14 cellular contexts compared by ENCODE assay signal in the genomic region with DNA sequence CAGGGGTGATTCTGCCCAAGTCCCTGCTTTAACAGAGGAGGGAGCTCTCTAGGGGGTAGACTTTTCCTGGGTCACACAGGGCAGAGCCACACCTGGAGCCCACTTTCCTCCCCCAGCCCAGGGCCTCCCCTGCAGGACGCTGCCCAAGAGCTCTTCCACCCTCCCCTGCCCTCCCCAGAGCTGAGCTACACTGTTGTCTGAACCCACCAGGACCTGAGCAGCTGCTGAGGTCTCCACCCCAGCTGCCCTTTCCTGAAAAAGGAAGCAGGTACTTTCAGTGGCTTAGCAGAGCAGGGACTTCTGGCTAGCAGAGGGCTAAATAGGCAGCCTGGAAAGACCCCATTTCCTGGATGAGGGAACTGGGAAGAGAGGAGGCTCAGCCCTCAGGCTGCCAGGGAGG.
A peak's percentile ranks its signal among the peaks of the same experiment; 100 is the strongest.
DNase-seq lines count a peak whose midpoint lies in the region; ATAC-seq and TF ChIP-seq lines count a peak whose summit lies in the region.
"Had no signal": no experiment of that assay in that cellular context is flagged by ENCODE, and none has a peak within 500 bp of the region (broad histone marks: within the 10 kb centered on the region; RNA-seq: fewer than 3 reads in every experiment).

No MANE protein-coding gene starts in this region.

- WGBS in transverse colon (ENCODE audit: low coverage in 1 of 2), 2 donors, result 33% methylated on average over 1 of the region's 1 CpG; no CpG with 5 or more reads in 1 of the 2 donors

- H3K36me3 ChIP-seq in HEK293 (ENCODE audit: control insufficient read depth in 2 of 2, insufficient read depth in 1 of 2, low read length in 2 of 2), result no peaks in the 10 kb centered on the region
- no peaks in the 10 kb centered on the region for H3K36me3 ChIP-seq in transverse colon

- no peak overlapping the region for H3K4me3 ChIP-seq in HEK293 (ENCODE audit: low read depth, low read length)
- no peak overlapping the region for H3K4me3 ChIP-seq in transverse colon

- TF ChIP-seq POLR2A in transverse colon (IDR thresholded peaks at IDR 0.05), result no peak

- CTCF ChIA-PET in HEK293 (lab: Yijun Ruan, JAX), result interaction anchor here (1.1 to 1.4 kb wide), 2 partner anchors 9 to 136 kb away, joined by 4 to 5 read pairs; no protein-coding TSS in a partner anchor

- H3K4me1 ChIP-seq in HEK293 (ENCODE audit: control insufficient read depth, insufficient read depth, low read length) (no peaks in the 10 kb centered on the region), transverse colon (peaks cover 0 to 14% (median 4%) of the 10 kb centered on the region in 4 donors)

- POLR2A ChIA-PET in HEK293 (lab: Yijun Ruan, JAX), result no interaction called here

- TF ChIP-seq CTCF in HEK293 (tag by site-specific recombination; IDR thresholded peaks at IDR 0.05), result no peak
- TF ChIP-seq CTCF in transverse colon (IDR thresholded peaks at IDR 0.05), result no peak

- TF ChIP-seq EP300 in transverse colon (IDR thresholded peaks at IDR 0.05; ENCODE audit: low read depth), result no peak

- no peaks in the 10 kb centered on the region for H3K27me3 ChIP-seq in transverse colon

- H3K9me3 ChIP-seq in HEK293 (ENCODE audit: control insufficient read depth, insufficient read depth, low read depth, low read length) (no peaks in the 10 kb centered on the region), transverse colon (no peaks in the 10 kb centered on the region)

- DNase-seq in NCI-H146 (lab: John Stamatoyannopoulos, UW) (peak; percentile 14), NCI-H146 treated with DMSO at 0.1 percent for 48 hours (lab: John Stamatoyannopoulos, UW; ENCODE audit: unreplicated experiment) (no peak), transverse colon (peak; percentile 24), HuH-7 (ENCODE audit: low spot score) (no peak), HuH-7.5 (ENCODE audit: low spot score) (no peak)
- DNase-seq: activated CD4-positive, alpha-beta memory T cell treated with anti-CD3 and anti-CD28 coated beads, Interleukin-2, amount 10 ng/mL, durations not matched to agents 7 days and 5 days; DND-41; naive B cell; NCI-H1436; substantia nigra had no signal

- H3K27ac ChIP-seq in HEK293 (ENCODE audit: extremely low read depth, low read depth, low read length) (no peak overlapping the region), transverse colon (no peak overlapping the region)

- in situ Hi-C loops in transverse colon (cut with MboI; ENCODE audit: low pct_ligation_motif_present in 1 of 4, low pct_unique_long_range_greater_than_20kb in 1 of 4, low sequenced_read_pairs in 3 of 4), result no loop called here

- intact Hi-C loops in transverse colon (cut with DNase I; ENCODE audit: low total_unique reads), result no loop called here

- ATAC-seq in HG03460 (IDR thresholded peaks at IDR 0.05; ENCODE audit: unreplicated experiment) (peak; percentile 67), HG03097 (IDR thresholded peaks at IDR 0.05; ENCODE audit: low FRiP score, unreplicated experiment) (no peak)
- ATAC-seq: Panc1 had no signal

TF ChIP-seq in HEK293, 187 proteins besides CTCF, POLR2A, EP300 and RAD21:
- TF ChIP-seq GLIS1 (tag by site-specific recombination; IDR thresholded peaks at IDR 0.05) (peak; percentile 51), MEIS1 (CRISPR knock-in tag; IDR thresholded peaks at IDR 0.05; ENCODE audit: borderline replicate concordance) (no peak)

Comparison
In these comparisons a context has a peak if more than half of its experiments do, and no peak if none do; other contexts are left out.
1. DNase-seq: peak in NCI-H146 (single experiment) and transverse colon (single experiment); none in NCI-H146 treated with DMSO at 0.1 percent for 48 hours (single experiment), HuH-7 (single experiment) and HuH-7.5 (single experiment).